ENCODE assay signal across 25 cellular contexts in genomic region chr9:91946825-91947224, GRCh38. TPM values are rescaled to one million over a fixed set of nuclear protein-coding genes. Genes with fewer than 3 reads are reported as not detected.
DNase-seq lines count a peak whose midpoint lies in the region; ATAC-seq and TF ChIP-seq lines count a peak whose summit lies in the region.
"Had no signal": no experiment of that assay in that cellular context is flagged by ENCODE, and none has a peak within 500 bp of the region (broad histone marks: within the 10 kb centered on the region; RNA-seq: fewer than 3 reads in every experiment).

No MANE protein-coding gene starts in this region.

- peak overlapping the region; percentile 76 for H3K27ac ChIP-seq in vagina
- H3K27ac ChIP-seq: foreskin keratinocyte, KMS-11, lower lobe of right lung had no signal

- no peak for ATAC-seq in GM21619 (IDR thresholded peaks at IDR 0.05; ENCODE audit: unreplicated experiment)
- ATAC-seq: activated naive CD8-positive, alpha-beta T cell treated with anti-CD3 and anti-CD28 coated beads, Interleukin-2, amount 50 U/mL, for 24 hours; foreskin keratinocyte; lower lobe of right lung; sciatic nerve had no signal

- no peaks in the 10 kb centered on the region for H3K9me3 ChIP-seq in vagina
- H3K9me3 ChIP-seq: lower lobe of right lung had no signal

- intact Hi-C loops in vagina (cut with DNase I): loop anchor here (10.0 kb wide), 1 partner anchor 52 kb away; no protein-coding TSS in a partner anchor

- H3K36me3 ChIP-seq in vagina: no peaks in the 10 kb centered on the region
- H3K36me3 ChIP-seq: lower lobe of right lung had no signal

- peaks cover 27% of the 10 kb centered on the region for H3K36me3 Mint-ChIP-seq in nephron progenitor cell (ENCODE audit: low read depth)
- H3K36me3 Mint-ChIP-seq: CD4-positive, alpha-beta memory T cell had no signal

- peak overlapping the region; percentile 87 for H3K27ac Mint-ChIP-seq in nephron progenitor cell
- H3K27ac Mint-ChIP-seq: activated CD4-positive, alpha-beta memory T cell treated with anti-CD3 and anti-CD28 coated beads, Interleukin-2, amount 10 ng/mL, durations not matched to agents 7 days and 5 days; activated naive CD8-positive, alpha-beta T cell treated with anti-CD3 and anti-CD28 coated beads, Interleukin-2, amount 50 U/mL, for 24 hours; CD4-positive, alpha-beta memory T cell; dendritic cell treated with granulocyte-macrophage colony-stimulating factor and Interleukin-4, amounts not matched to agents 40 ng/mL and 50 ng/mL, for 4 days had no signal

- no peak for TF ChIP-seq CTCF in fibroblast of villous mesenchyme (IDR thresholded peaks at IDR 0.05; ENCODE audit: insufficient read depth, low read depth, low read length)
- no peak for TF ChIP-seq CTCF in nephron progenitor cell (IDR thresholded peaks at IDR 0.05)
- TF ChIP-seq CTCF in vagina (IDR thresholded peaks at IDR 0.05): no peak

- H3K4me1 Mint-ChIP-seq in nephron progenitor cell: peaks cover 73% of the 10 kb centered on the region

- peak overlapping the region; percentile 95 for H3K4me3 Mint-ChIP-seq in nephron progenitor cell
- H3K4me3 Mint-ChIP-seq: activated CD4-positive, alpha-beta memory T cell treated with anti-CD3 and anti-CD28 coated beads, Interleukin-2, amount 10 ng/mL, durations not matched to agents 7 days and 5 days; activated naive CD8-positive, alpha-beta T cell treated with anti-CD3 and anti-CD28 coated beads, Interleukin-2, amount 50 U/mL, for 24 hours; CD4-positive, alpha-beta memory T cell; dendritic cell treated with granulocyte-macrophage colony-stimulating factor and Interleukin-4, amounts not matched to agents 40 ng/mL and 50 ng/mL, for 4 days had no signal

- no peak for TF ChIP-seq POLR2A in vagina (IDR thresholded peaks at IDR 0.05)

- H3K4me3 ChIP-seq in fibroblast of villous mesenchyme (ENCODE audit: low read depth, low read length): peak overlapping the region; percentile 21
- peak overlapping the region in 1 of 2 donors; percentile 2 for H3K4me3 ChIP-seq in vagina
- H3K4me3 ChIP-seq: lower lobe of right lung had no signal

- peaks cover 3% of the 10 kb centered on the region for H3K27me3 Mint-ChIP-seq in nephron progenitor cell (ENCODE audit: low read depth, poor library complexity)

- DNase-seq in amniotic epithelial cell (ENCODE audit: low read depth) (peak; percentile 85), fibroblast of villous mesenchyme (ENCODE audit: low read depth) (peak; percentile 86), nephron progenitor cell (no peak), vagina (ENCODE audit: extremely low spot score in 2 of 2) (no peak), middle frontal gyrus (ENCODE audit: extremely low spot score, low spot score) (no peak), cerebellar nuclear complex (lab: John Stamatoyannopoulos, UW) (no peak)
- DNase-seq: activated CD4-positive, alpha-beta memory T cell treated with anti-CD3 and anti-CD28 coated beads, Interleukin-2, amount 10 ng/mL, durations not matched to agents 7 days and 5 days; activated gamma-delta T cell; activated naive CD8-positive, alpha-beta T cell treated with anti-CD3 and anti-CD28 coated beads, Interleukin-2, amount 50 U/mL, for 24 hours; activated T-cell treated with anti-CD3 and anti-CD28 coated beads for 4 hours; CD4-positive, alpha-beta memory T cell; DMS53; foreskin keratinocyte; GF-D8; lower lobe of right lung; NCI-H187; NCI-H2227 treated with DMSO at 0.1 percent for 48 hours; substantia nigra; T1000 had no signal

- H3K9me3 Mint-ChIP-seq in nephron progenitor cell: peaks cover 22% of the 10 kb centered on the region
- H3K9me3 Mint-ChIP-seq: activated CD4-positive, alpha-beta memory T cell treated with anti-CD3 and anti-CD28 coated beads, Interleukin-2, amount 10 ng/mL, durations not matched to agents 7 days and 5 days; activated naive CD8-positive, alpha-beta T cell treated with anti-CD3 and anti-CD28 coated beads, Interleukin-2, amount 50 U/mL, for 24 hours; dendritic cell treated with granulocyte-macrophage colony-stimulating factor and Interleukin-4, amounts not matched to agents 40 ng/mL and 50 ng/mL, for 4 days had no signal

- H3K27me3 ChIP-seq in vagina: no peaks in the 10 kb centered on the region

- peaks cover 59% of the 10 kb centered on the region for H3K4me1 ChIP-seq in vagina

RNA-seq across cellular contexts. Expression of gene ROR2, which starts 3.2 kb away (rescaled TPM):
- total RNA-seq in fibroblast of villous mesenchyme: 3.0 and 5.2 TPM in 2 replicates
- total RNA-seq in vagina: 22.3 TPM
- total RNA-seq: endothelial cell of umbilical vein, HT-29 had no signal

Comparison
In these comparisons a context has a peak if more than half of its experiments do, and no peak if none do; other contexts are left out.
1. DNase-seq: peak in amniotic epithelial cell (single experiment) and fibroblast of villous mesenchyme (single experiment); none in nephron progenitor cell (single experiment), vagina (0 of 2), middle frontal gyrus (single experiment) and cerebellar nuclear complex (0 of 2).